8 cellular contexts compared by ENCODE assay signal in genomic region chr20:49983123-49983847, GRCh38. TPM values are rescaled to one million over a fixed set of nuclear protein-coding genes. Genes with fewer than 3 reads are reported as not detected.
DNase-seq lines count a peak whose midpoint lies in the region; ATAC-seq and TF ChIP-seq lines count a peak whose summit lies in the region.

No MANE protein-coding gene starts in this region.

- ATAC-seq in GM18502 (IDR thresholded peaks at IDR 0.05; ENCODE audit: poor library complexity, unreplicated experiment) (peak; percentile 13), sciatic nerve (peak; percentile 3)

- H3K36me3 ChIP-seq in SJSA1: peaks cover 54% of the 10 kb centered on the region

- peaks cover 57% of the 10 kb centered on the region for H3K4me1 ChIP-seq in SJSA1 (replicated peaks)

- peaks cover 3% of the 10 kb centered on the region; the same call in 1 of the 2 replicates for H3K9me3 ChIP-seq in SJSA1 (replicated peaks)

- DNase-seq in SJSA1 (ENCODE audit: low read depth in 1 of 2, low spot score in 2 of 2) (no peak), fibroblast of the aortic adventitia (ENCODE audit: low read depth) (no peak), sciatic nerve (ENCODE audit: low spot score) (no peak), kidney tubule cell (ENCODE audit: low spot score) (no peak), NOMO-1 treated with dmso at 0.1 percent for 144 hours (lab: John Stamatoyannopoulos, UW; ENCODE audit: unreplicated experiment) (no peak), NCI-H2081 (lab: John Stamatoyannopoulos, UW) (no peak)
- no peak for DNase-seq in central memory CD4-positive, alpha-beta T cell

- H3K27ac ChIP-seq in SJSA1: peak overlapping the region; percentile 38; the same call in 1 of the 2 replicates

- TF ChIP-seq CTCF in fibroblast of the aortic adventitia (IDR thresholded peaks at IDR 0.05; ENCODE audit: insufficient read depth, low read length): no peak

- H3K27me3 ChIP-seq in SJSA1 (replicated peaks): no peaks in the 10 kb centered on the region

- peak overlapping the region; percentile 88 for H3K4me3 ChIP-seq in SJSA1
- peak overlapping the region; percentile 98 for H3K4me3 ChIP-seq in fibroblast of the aortic adventitia (ENCODE audit: low read depth, low read length)

- intact Hi-C loops in sciatic nerve (cut with DNase I): loop anchor here (5.0 kb wide), 1 partner anchor 189 kb away; no protein-coding TSS in a partner anchor

RNA-seq across cellular contexts. Expression of gene SNAI1, which starts 0.5 kb away (rescaled TPM):
- 11.4 and 24.2 TPM in 2 replicates for total RNA-seq in SJSA1 (2014; rRNA removed; shearing (Covaris generic))
- total RNA-seq in fibroblast of the aortic adventitia (ENCODE audit: low replicate concordance) (1.1 and 2.7 TPM in 2 replicates), sciatic nerve (32.6 TPM)

RNA-seq across cellular contexts. Expression of gene RNF114, which starts 47.1 kb away (rescaled TPM):
- total RNA-seq in SJSA1 (2014; rRNA removed; shearing (Covaris generic)): 168 and 175 TPM in 2 replicates
- total RNA-seq in fibroblast of the aortic adventitia (ENCODE audit: low replicate concordance) (56.4 and 114 TPM in 2 replicates), sciatic nerve (80.5 TPM)
